Comparison of ENCODE assay signal across 1 cellular context in the genomic region with DNA sequence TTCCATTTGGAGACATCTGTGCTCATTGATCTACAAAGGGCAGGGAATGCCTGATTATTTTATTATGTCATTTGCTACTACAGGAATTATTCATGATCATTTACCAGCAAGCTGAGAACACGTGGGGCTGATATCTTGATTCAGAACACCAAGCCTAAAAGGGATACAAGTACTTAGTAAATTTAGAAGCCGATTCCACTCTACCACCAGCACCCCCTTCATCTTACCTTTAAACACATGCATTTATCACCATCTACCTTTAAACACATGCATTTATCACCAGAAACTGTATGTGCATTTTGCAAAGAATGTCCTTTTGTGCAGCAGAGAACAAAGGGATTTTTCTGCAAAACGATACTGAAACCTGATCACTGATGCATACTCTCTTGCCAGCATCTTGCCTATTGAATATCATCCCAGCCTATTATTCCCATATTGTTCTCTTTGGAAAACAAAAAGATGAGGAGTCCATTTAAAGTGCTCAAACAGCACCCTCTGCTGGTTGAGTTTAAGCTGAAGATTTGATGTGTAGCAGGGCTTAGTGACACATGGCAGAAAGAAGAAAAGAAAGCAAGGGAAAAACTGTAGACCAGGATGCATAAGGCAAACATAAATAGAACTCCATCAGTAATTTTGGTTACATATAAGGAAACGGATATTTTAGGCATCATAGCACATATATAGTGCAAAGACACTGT.
TF ChIP-seq lines count a peak whose summit lies in the region.

No MANE protein-coding gene starts in this region.

TF ChIP-seq in K562, 482 proteins besides CTCF, POLR2A, EP300 and RAD21 (continued from another document and continues in another):
- TF ChIP-seq ZNF146 (CRISPR knock-in tag; IDR thresholded peaks at IDR 0.05; ENCODE audit: unreplicated experiment) (no peak), FOXK2 (conservative IDR thresholded peaks at IDR 0.05 in 1 of 2, IDR thresholded peaks at IDR 0.05 in 1 of 2; ENCODE audit: low read depth in 2 of 2) (no peak; a peak in 2 of 4 replicates), PHF21A (IDR thresholded peaks at IDR 0.05; ENCODE audit: borderline replicate concordance, low read depth) (no peak), MAZ (CRISPR knock-in tag; conservative IDR thresholded peaks at IDR 0.05 in 1 of 2, IDR thresholded peaks at IDR 0.05 in 1 of 2) (0 out of 4 replicates have a peak, but pooled peaks of 1 of the 2 experiments have one; percentile 24), RBM34 (IDR thresholded peaks at IDR 0.05; ENCODE audit: borderline replicate concordance, insufficient read depth, low read length) (no peak), POLR2H (tag; IDR thresholded peaks at IDR 0.05; ENCODE audit: low read depth) (no peak), ZSCAN29 (IDR thresholded peaks at IDR 0.05) (no peak), HDAC8 (tag; IDR thresholded peaks at IDR 0.05) (no peak), SMC3 (conservative IDR thresholded peaks at IDR 0.05; ENCODE audit: insufficient read depth, low read depth, low read length) (peak; percentile 74), MYC (IDR thresholded peaks at IDR 0.05; ENCODE audit: low read depth, low read length) (0 out of 2 replicates have a peak, but pooled peaks have one; percentile 17), MYC (CRISPR knock-in tag; IDR thresholded peaks at IDR 0.05; ENCODE audit: borderline replicate concordance, low read depth) (no peak), NFXL1 (CRISPR knock-in tag; IDR thresholded peaks at IDR 0.05) (no peak), SNIP1 (IDR thresholded peaks at IDR 0.05; ENCODE audit: low read depth) (no peak), FUS (optimal IDR thresholded peaks at IDR 0.05; ENCODE audit: low read depth, low read length) (no peak), ZNF589 (CRISPR knock-in tag; IDR thresholded peaks at IDR 0.05; ENCODE audit: low read depth) (no peak), CEBPG (CRISPR knock-in tag; IDR thresholded peaks at IDR 0.05) (no peak), CEBPG (tag; conservative IDR thresholded peaks at IDR 0.05 in 1 of 2, IDR thresholded peaks at IDR 0.05 in 1 of 2) (no peak), ZNF347 (CRISPR knock-in tag; IDR thresholded peaks at IDR 0.05; ENCODE audit: low read depth) (no peak), LARP7 (IDR thresholded peaks at IDR 0.05) (no peak), SAFB2 (IDR thresholded peaks at IDR 0.05; ENCODE audit: borderline replicate concordance, low read depth, low read length, severe bottlenecking) (no peak), ZFPM2 (CRISPR knock-in tag; IDR thresholded peaks at IDR 0.05) (no peak), FOXM1 (IDR thresholded peaks at IDR 0.05; ENCODE audit: low read depth) (no peak), FOXM1 (CRISPR knock-in tag; IDR thresholded peaks at IDR 0.05; ENCODE audit: low read depth) (no peak), ZNF175 (CRISPR knock-in tag; IDR thresholded peaks at IDR 0.05; ENCODE audit: low read depth) (no peak), HLTF (IDR thresholded peaks at IDR 0.05) (no peak), ZC3H11A (IDR thresholded peaks at IDR 0.05; ENCODE audit: low read depth, low read length) (no peak), ZNF583 (CRISPR knock-in tag; IDR thresholded peaks at IDR 0.05) (no peak), SNRNP70 (optimal IDR thresholded peaks at IDR 0.05; ENCODE audit: low read depth, low read length) (no peak), ZZZ3 (IDR thresholded peaks at IDR 0.05) (no peak), LCOR (CRISPR knock-in tag; IDR thresholded peaks at IDR 0.05) (0 out of 2 replicates have a peak, but pooled peaks have one; percentile 39), SAFB (IDR thresholded peaks at IDR 0.05; ENCODE audit: borderline replicate concordance, low read depth, low read length) (no peak), BRD4 (IDR thresholded peaks at IDR 0.05) (no peak), CREB1 (IDR thresholded peaks at IDR 0.05) (no peak), CREB1 (CRISPR knock-in tag; IDR thresholded peaks at IDR 0.05) (no peak), DDX20 (tag; IDR thresholded peaks at IDR 0.05; ENCODE audit: low read depth) (no peak), GTF2A2 (tag; IDR thresholded peaks at IDR 0.05) (no peak), NCOA6 (IDR thresholded peaks at IDR 0.05) (no peak), ZNF717 (CRISPR knock-in tag; IDR thresholded peaks at IDR 0.05) (no peak), CBX5 (IDR thresholded peaks at IDR 0.05; ENCODE audit: borderline replicate concordance, low read depth) (no peak), JUNB (CRISPR knock-in tag; conservative IDR thresholded peaks at IDR 0.05) (no peak), NFIC (IDR thresholded peaks at IDR 0.05) (no peak), DPF2 (IDR thresholded peaks at IDR 0.05) (no peak), KLF10 (CRISPR knock-in tag; IDR thresholded peaks at IDR 0.05) (no peak), KLF16 (IDR thresholded peaks at IDR 0.05) (no peak), BACH1 (tag; IDR thresholded peaks at IDR 0.05) (0 out of 2 replicates have a peak, but pooled peaks have one; percentile 16), PTTG1 (tag; IDR thresholded peaks at IDR 0.05; ENCODE audit: low read depth) (no peak), GABPB1 (CRISPR knock-in tag; IDR thresholded peaks at IDR 0.05) (0 out of 2 replicates have a peak, but pooled peaks have one; percentile 26), TOE1 (IDR thresholded peaks at IDR 0.05; ENCODE audit: borderline replicate concordance) (0 out of 2 replicates have a peak, but pooled peaks have one; percentile 48), TOE1 (CRISPR knock-in tag; IDR thresholded peaks at IDR 0.05; ENCODE audit: borderline replicate concordance, low read depth) (no peak), SIX5 (IDR thresholded peaks at IDR 0.05; ENCODE audit: borderline replicate concordance in 1 of 2, insufficient read depth in 1 of 2, low read depth in 1 of 2, low read length in 2 of 2) (no peak), ZNF12 (CRISPR knock-in tag; IDR thresholded peaks at IDR 0.05) (no peak), RBM22 (IDR thresholded peaks at IDR 0.05; ENCODE audit: low read depth, low read length, poor library complexity, severe bottlenecking) (no peak)
- TF ChIP-seq, protein P1, sequence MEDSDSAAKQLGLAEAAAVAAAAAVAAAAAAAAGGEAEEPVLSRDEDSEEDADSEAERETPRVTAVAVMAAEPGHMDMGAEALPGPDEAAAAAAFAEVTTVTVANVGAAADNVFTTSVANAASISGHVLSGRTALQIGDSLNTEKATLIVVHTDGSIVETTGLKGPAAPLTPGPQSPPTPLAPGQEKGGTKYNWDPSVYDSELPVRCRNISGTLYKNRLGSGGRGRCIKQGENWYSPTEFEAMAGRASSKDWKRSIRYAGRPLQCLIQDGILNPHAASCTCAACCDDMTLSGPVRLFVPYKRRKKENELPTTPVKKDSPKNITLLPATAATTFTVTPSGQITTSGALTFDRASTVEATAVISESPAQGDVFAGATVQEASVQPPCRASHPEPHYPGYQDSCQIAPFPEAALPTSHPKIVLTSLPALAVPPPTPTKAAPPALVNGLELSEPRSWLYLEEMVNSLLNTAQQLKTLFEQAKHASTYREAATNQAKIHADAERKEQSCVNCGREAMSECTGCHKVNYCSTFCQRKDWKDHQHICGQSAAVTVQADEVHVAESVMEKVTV (CRISPR knock-in tag; IDR thresholded peaks at IDR 0.05) = peak; percentile 94
- TF ChIP-seq, protein P2, sequence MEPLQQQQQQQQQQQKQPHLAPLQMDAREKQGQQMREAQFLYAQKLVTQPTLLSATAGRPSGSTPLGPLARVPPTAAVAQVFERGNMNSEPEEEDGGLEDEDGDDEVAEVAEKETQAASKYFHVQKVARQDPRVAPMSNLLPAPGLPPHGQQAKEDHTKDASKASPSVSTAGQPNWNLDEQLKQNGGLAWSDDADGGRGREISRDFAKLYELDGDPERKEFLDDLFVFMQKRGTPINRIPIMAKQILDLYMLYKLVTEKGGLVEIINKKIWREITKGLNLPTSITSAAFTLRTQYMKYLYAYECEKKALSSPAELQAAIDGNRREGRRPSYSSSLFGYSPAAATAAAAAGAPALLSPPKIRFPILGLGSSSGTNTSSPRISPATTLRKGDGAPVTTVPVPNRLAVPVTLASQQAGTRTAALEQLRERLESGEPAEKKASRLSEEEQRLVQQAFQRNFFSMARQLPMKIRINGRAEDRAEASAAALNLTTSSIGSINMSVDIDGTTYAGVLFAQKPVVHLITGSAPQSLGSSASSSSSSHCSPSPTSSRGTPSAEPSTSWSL (CRISPR knock-in tag; IDR thresholded peaks at IDR 0.05; ENCODE audit: borderline replicate concordance) = no peak
- TF ChIP-seq, protein P3, sequence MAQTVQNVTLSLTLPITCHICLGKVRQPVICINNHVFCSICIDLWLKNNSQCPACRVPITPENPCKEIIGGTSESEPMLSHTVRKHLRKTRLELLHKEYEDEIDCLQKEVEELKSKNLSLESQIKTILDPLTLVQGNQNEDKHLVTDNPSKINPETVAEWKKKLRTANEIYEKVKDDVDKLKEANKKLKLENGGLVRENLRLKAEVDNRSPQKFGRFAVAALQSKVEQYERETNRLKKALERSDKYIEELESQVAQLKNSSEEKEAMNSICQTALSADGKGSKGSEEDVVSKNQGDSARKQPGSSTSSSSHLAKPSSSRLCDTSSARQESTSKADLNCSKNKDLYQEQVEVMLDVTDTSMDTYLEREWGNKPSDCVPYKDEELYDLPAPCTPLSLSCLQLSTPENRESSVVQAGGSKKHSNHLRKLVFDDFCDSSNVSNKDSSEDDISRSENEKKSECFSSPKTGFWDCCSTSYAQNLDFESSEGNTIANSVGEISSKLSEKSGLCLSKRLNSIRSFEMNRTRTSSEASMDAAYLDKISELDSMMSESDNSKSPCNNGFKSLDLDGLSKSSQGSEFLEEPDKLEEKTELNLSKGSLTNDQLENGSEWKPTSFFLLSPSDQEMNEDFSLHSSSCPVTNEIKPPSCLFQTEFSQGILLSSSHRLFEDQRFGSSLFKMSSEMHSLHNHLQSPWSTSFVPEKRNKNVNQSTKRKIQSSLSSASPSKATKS (CRISPR knock-in tag; IDR thresholded peaks at IDR 0.05) = no peak
- TF ChIP-seq, protein P4, sequence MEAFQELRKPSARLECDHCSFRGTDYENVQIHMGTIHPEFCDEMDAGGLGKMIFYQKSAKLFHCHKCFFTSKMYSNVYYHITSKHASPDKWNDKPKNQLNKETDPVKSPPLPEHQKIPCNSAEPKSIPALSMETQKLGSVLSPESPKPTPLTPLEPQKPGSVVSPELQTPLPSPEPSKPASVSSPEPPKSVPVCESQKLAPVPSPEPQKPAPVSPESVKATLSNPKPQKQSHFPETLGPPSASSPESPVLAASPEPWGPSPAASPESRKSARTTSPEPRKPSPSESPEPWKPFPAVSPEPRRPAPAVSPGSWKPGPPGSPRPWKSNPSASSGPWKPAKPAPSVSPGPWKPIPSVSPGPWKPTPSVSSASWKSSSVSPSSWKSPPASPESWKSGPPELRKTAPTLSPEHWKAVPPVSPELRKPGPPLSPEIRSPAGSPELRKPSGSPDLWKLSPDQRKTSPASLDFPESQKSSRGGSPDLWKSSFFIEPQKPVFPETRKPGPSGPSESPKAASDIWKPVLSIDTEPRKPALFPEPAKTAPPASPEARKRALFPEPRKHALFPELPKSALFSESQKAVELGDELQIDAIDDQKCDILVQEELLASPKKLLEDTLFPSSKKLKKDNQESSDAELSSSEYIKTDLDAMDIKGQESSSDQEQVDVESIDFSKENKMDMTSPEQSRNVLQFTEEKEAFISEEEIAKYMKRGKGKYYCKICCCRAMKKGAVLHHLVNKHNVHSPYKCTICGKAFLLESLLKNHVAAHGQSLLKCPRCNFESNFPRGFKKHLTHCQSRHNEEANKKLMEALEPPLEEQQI (IDR thresholded peaks at IDR 0.05) = 0 out of 2 replicates have a peak, but pooled peaks have one; percentile 62
- TF ChIP-seq, protein P5, sequence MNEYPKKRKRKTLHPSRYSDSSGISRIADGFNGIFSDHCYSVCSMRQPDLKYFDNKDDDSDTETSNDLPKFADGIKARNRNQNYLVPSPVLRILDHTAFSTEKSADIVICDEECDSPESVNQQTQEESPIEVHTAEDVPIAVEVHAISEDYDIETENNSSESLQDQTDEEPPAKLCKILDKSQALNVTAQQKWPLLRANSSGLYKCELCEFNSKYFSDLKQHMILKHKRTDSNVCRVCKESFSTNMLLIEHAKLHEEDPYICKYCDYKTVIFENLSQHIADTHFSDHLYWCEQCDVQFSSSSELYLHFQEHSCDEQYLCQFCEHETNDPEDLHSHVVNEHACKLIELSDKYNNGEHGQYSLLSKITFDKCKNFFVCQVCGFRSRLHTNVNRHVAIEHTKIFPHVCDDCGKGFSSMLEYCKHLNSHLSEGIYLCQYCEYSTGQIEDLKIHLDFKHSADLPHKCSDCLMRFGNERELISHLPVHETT (CRISPR knock-in tag; conservative IDR thresholded peaks at IDR 0.05 in 1 of 2, IDR thresholded peaks at IDR 0.05 in 1 of 2) = no peak
- TF ChIP-seq, protein P6, sequence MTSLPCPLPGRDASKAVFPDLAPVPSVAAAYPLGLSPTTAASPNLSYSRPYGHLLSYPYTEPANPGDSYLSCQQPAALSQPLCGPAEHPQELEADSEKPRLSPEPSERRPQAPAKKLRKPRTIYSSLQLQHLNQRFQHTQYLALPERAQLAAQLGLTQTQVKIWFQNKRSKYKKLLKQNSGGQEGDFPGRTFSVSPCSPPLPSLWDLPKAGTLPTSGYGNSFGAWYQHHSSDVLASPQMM (CRISPR knock-in tag; IDR thresholded peaks at IDR 0.05) = no peak
- TF ChIP-seq, protein P7, sequence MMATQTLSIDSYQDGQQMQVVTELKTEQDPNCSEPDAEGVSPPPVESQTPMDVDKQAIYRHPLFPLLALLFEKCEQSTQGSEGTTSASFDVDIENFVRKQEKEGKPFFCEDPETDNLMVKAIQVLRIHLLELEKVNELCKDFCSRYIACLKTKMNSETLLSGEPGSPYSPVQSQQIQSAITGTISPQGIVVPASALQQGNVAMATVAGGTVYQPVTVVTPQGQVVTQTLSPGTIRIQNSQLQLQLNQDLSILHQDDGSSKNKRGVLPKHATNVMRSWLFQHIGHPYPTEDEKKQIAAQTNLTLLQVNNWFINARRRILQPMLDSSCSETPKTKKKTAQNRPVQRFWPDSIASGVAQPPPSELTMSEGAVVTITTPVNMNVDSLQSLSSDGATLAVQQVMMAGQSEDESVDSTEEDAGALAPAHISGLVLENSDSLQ (IDR thresholded peaks at IDR 0.05) = peak; percentile 12; the same call in 1 of the 2 replicates
- TF ChIP-seq, protein P8, sequence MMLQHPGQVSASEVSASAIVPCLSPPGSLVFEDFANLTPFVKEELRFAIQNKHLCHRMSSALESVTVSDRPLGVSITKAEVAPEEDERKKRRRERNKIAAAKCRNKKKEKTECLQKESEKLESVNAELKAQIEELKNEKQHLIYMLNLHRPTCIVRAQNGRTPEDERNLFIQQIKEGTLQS (IDR thresholded peaks at IDR 0.05) = no peak
- TF ChIP-seq, protein P8 (CRISPR knock-in tag; conservative IDR thresholded peaks at IDR 0.05) = no peak
- TF ChIP-seq, protein P9, sequence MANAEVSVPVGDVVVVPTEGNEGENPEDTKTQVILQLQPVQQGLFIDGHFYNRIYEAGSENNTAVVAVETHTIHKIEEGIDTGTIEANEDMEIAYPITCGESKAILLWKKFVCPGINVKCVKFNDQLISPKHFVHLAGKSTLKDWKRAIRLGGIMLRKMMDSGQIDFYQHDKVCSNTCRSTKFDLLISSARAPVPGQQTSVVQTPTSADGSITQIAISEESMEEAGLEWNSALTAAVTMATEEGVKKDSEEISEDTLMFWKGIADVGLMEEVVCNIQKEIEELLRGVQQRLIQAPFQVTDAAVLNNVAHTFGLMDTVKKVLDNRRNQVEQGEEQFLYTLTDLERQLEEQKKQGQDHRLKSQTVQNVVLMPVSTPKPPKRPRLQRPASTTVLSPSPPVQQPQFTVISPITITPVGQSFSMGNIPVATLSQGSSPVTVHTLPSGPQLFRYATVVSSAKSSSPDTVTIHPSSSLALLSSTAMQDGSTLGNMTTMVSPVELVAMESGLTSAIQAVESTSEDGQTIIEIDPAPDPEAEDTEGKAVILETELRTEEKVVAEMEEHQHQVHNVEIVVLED (CRISPR knock-in tag; IDR thresholded peaks at IDR 0.05) = no peak
